In the genomic region with DNA sequence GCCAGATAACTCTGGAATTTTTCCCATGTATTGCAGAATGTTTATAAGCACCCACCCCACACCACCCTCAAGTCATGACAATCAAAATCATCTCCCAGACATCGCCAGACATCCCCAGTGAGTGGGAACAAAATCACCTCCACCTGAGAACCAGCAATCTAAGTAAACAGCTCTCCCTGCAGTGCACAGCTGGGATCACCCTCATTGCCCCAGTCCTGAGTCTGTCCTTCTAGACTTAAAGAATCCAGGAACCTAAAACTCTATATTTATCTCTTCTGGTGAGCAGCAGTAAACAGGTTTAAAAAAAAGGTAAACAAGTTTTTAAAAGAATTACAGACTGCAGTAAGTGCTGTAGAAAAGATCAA, we compare ENCODE assay signal across 1 cellular context.
TF ChIP-seq lines count a peak whose summit lies in the region.

No MANE protein-coding gene starts in this region.

TF ChIP-seq in GM23338, 12 proteins besides CTCF, POLR2A, EP300 and RAD21 (continued from another document):
- TF ChIP-seq REST (IDR thresholded peaks at IDR 0.05; ENCODE audit: unreplicated experiment) (no peak), POLR2AphosphoS5 (IDR thresholded peaks at IDR 0.05; ENCODE audit: low read depth) (no peak), CREB1 (CRISPR knock-in tag; IDR thresholded peaks at IDR 0.05; ENCODE audit: low read depth) (no peak)
TF ChIP-seq in GM23338: peak in this region for 0.
